Comparison of ENCODE assay signal across 8 cellular contexts in genomic region chr11:22920939-22921565, GRCh38.
DNase-seq lines count a peak whose midpoint lies in the region; ATAC-seq, FAIRE-seq and TF ChIP-seq lines count a peak whose summit lies in the region.

No MANE protein-coding gene starts in this region.

- peaks cover 9% of the 10 kb centered on the region for H3K4me1 Mint-ChIP-seq in nephron

- H4K20me1 ChIP-seq in endothelial cell of umbilical vein (replicated peaks; ENCODE audit: control insufficient read depth, extremely low read depth, insufficient read depth, low read length) = no peaks in the 10 kb centered on the region

- H3K9me1 ChIP-seq in endothelial cell of umbilical vein (replicated peaks; ENCODE audit: control insufficient read depth, extremely low read depth, insufficient read depth, low read length) = no peaks in the 10 kb centered on the region

- TF ChIP-seq POLR2A in A549 (IDR thresholded peaks at IDR 0.05; ENCODE audit: low read length) (no peak), endothelial cell of umbilical vein (IDR thresholded peaks at IDR 0.05; ENCODE audit: low read depth, low read length) (no peak)

- no peaks in the 10 kb centered on the region for H3K79me2 ChIP-seq in endothelial cell of umbilical vein (ENCODE audit: control insufficient read depth, insufficient read depth, low read length)

- peak; percentile 7 to 55 for DNase-seq in A549 (ENCODE audit: low read depth in 1 of 2, low spot score in 1 of 2)
- peak; percentile 61 for DNase-seq in GM03348 (ENCODE audit: low spot score)
- DNase-seq in HT1080 (ENCODE audit: low read depth) = peak; percentile 67
- peak; percentile 32 for DNase-seq in Panc1 (ENCODE audit: low read depth, low spot score)
- DNase-seq in endothelial cell of umbilical vein (ENCODE audit: low read depth, low spot score) = peak; percentile 65
- DNase-seq in activated CD4-positive, CD25-positive, alpha-beta regulatory T cell (lab: John Stamatoyannopoulos, UW) = no peak

- H3K27ac Mint-ChIP-seq in nephron = peak overlapping the region in 1 of 3 experiments; percentile 76

- TF ChIP-seq CTCF in A549 (IDR thresholded peaks at IDR 0.05) (peak; percentile 44), Panc1 (IDR thresholded peaks at IDR 0.05) (peak; percentile 83), endothelial cell of umbilical vein (IDR thresholded peaks at IDR 0.05; ENCODE audit: extremely low read depth in 1 of 2, insufficient read depth in 1 of 2, low read depth in 1 of 2, low read length in 2 of 2) (peak; percentile 74 to 84), nephron (IDR thresholded peaks at IDR 0.05; ENCODE audit: unreplicated experiment in 3 of 3) (peak; percentile 73 to 83 (median 76))

- TF ChIP-seq RAD21 in A549 (conservative IDR thresholded peaks at IDR 0.05 in 1 of 2, IDR thresholded peaks at IDR 0.05 in 1 of 2) = peak; percentile 27 to 37; a peak in 4 of 5 replicates

- ATAC-seq in A549 = peak; percentile 73 to 87; a peak in 5 of 6 replicates
- ATAC-seq in GM21825 (IDR thresholded peaks at IDR 0.05; ENCODE audit: unreplicated experiment) = peak; percentile 88
- ATAC-seq in Panc1 = peak; percentile 72

- no peak overlapping the region for H3K4me2 ChIP-seq in A549
- no peak overlapping the region for H3K4me2 ChIP-seq in endothelial cell of umbilical vein (ENCODE audit: insufficient read depth, low read length)

- no peak overlapping the region for H3K27ac ChIP-seq in A549
- no peak overlapping the region for H3K27ac ChIP-seq in Panc1 (ENCODE audit: low read length)
- no peak overlapping the region for H3K27ac ChIP-seq in endothelial cell of umbilical vein (ENCODE audit: insufficient read depth, low read depth, low read length)

- in situ Hi-C loops in Panc1 (cut with HindIII; ENCODE audit: low pct_unique_long_range_greater_than_20kb, low sequenced_read_pairs) = no loop called here

- H2AFZ ChIP-seq in endothelial cell of umbilical vein (ENCODE audit: low read depth, low read length) = no peak overlapping the region

- no peak overlapping the region for H3K4me3 Mint-ChIP-seq in nephron

- no peaks in the 10 kb centered on the region for H3K36me3 Mint-ChIP-seq in nephron (ENCODE audit: low read depth)

- H3K4me3 ChIP-seq in A549 (no peak overlapping the region), Panc1 (ENCODE audit: low read depth in 2 of 2, low read length in 2 of 2) (no peak overlapping the region), endothelial cell of umbilical vein (replicated peaks in 1 of 3; ENCODE audit: insufficient read depth in 1 of 3, low read depth in 1 of 3, low read length in 3 of 3) (no peak overlapping the region)

- intact Hi-C loops in Panc1 (cut with micrococcal nuclease; ENCODE audit: unreplicated experiment) = no loop called here
- intact Hi-C loops in endothelial cell of umbilical vein (cut with micrococcal nuclease) = loop anchor here (2.0 to 5.0 kb wide), 3 partner anchors 44 to 192 kb away; no protein-coding TSS in a partner anchor

- H3K9me3 ChIP-seq in A549 = no peaks in the 10 kb centered on the region
- no peaks in the 10 kb centered on the region for H3K9me3 ChIP-seq in Panc1 (ENCODE audit: control insufficient read depth, insufficient read depth, low read depth, low read length)
- H3K9me3 ChIP-seq in endothelial cell of umbilical vein (replicated peaks; ENCODE audit: control insufficient read depth, insufficient read depth, low read length) = no peaks in the 10 kb centered on the region

- H3K27me3 ChIP-seq in Panc1 (ENCODE audit: control insufficient read depth, insufficient read depth, low read length) (no peaks in the 10 kb centered on the region), endothelial cell of umbilical vein (ENCODE audit: control insufficient read depth in 2 of 2, insufficient read depth in 2 of 2, low read length in 2 of 2) (no peaks in the 10 kb centered on the region)

- no peaks in the 10 kb centered on the region for H3K27me3 Mint-ChIP-seq in nephron (ENCODE audit: low read depth)

- no peaks in the 10 kb centered on the region for H3K9me3 Mint-ChIP-seq in nephron

- TF ChIP-seq EP300 in A549 (IDR thresholded peaks at IDR 0.05) = no peak

- FAIRE-seq in A549 (lab: Jason Lieb, UNC) (no peak), endothelial cell of umbilical vein (lab: Jason Lieb, UNC) (peak; percentile 83)

- H3K4me1 ChIP-seq in A549 = no peaks in the 10 kb centered on the region
- H3K4me1 ChIP-seq in Panc1 (ENCODE audit: control insufficient read depth, insufficient read depth, low read length) = no peaks in the 10 kb centered on the region
- peaks cover 6% of the 10 kb centered on the region for H3K4me1 ChIP-seq in endothelial cell of umbilical vein (ENCODE audit: control insufficient read depth, extremely low read depth, insufficient read depth, low read length)

- dilution Hi-C loops in endothelial cell of umbilical vein (cut with MboI; ENCODE audit: extremely low pct_ligation_motif_present, low sequenced_read_pairs) = no loop called here

- CTCF ChIA-PET in A549 (lab: Yijun Ruan, JAX) = interaction anchor here (0.6 to 1.6 kb wide), 8 partner anchors 12 to 715 kb away, joined by 3 read pairs; no protein-coding TSS in a partner anchor
- CTCF ChIA-PET in Panc1 (lab: Charles Lee) = no interaction called here
- CTCF ChIA-PET in endothelial cell of umbilical vein (lab: Charles Lee) = interaction anchor here (0.5 to 2.1 kb wide), 9 partner anchors 11 to 1902 kb away, joined by 3 to 6 read pairs (median 3); no protein-coding TSS in a partner anchor

- BruUV-seq in Panc1 (replicated peaks; lab: Mats Ljungman, UMichigan) (no TSS peak), endothelial cell of umbilical vein (replicated peaks; lab: Mats Ljungman, UMichigan) (no TSS peak)

- H3K9ac ChIP-seq in endothelial cell of umbilical vein (replicated peaks; ENCODE audit: extremely low read depth, insufficient read depth, low read length) = no peak overlapping the region

- POLR2A ChIA-PET in A549 (lab: Yijun Ruan, JAX) (no interaction called here), Panc1 (lab: Charles Lee) (no interaction called here), endothelial cell of umbilical vein (lab: Charles Lee) (no interaction called here)

- 32% methylated on average over 5 of the region's 5 CpGs for WGBS in A549 (ENCODE audit: missing lambda C conversion rate)

- no peaks in the 10 kb centered on the region for H3K36me3 ChIP-seq in Panc1 (ENCODE audit: control insufficient read depth, insufficient read depth, low read length)
- H3K36me3 ChIP-seq in endothelial cell of umbilical vein (ENCODE audit: control insufficient read depth in 2 of 2, extremely low read depth in 1 of 2, insufficient read depth in 2 of 2, low read length in 2 of 2) = no peaks in the 10 kb centered on the region

TF ChIP-seq in A549, 52 proteins besides CTCF, POLR2A, EP300 and RAD21:
- TF ChIP-seq FOSL2 (IDR thresholded peaks at IDR 0.05) (no peak), FOSL2 (CRISPR knock-in tag; IDR thresholded peaks at IDR 0.05) (no peak), PBX3 (IDR thresholded peaks at IDR 0.05) (no peak), USF2 (IDR thresholded peaks at IDR 0.05) (no peak), SMC3 (IDR thresholded peaks at IDR 0.05) (no peak), MAFK (IDR thresholded peaks at IDR 0.05; ENCODE audit: partially characterized antibody) (no peak), CHD2 (IDR thresholded peaks at IDR 0.05; ENCODE audit: low read length, partially characterized antibody) (no peak)

TF ChIP-seq in endothelial cell of umbilical vein, 7 proteins besides CTCF, POLR2A, EP300 and RAD21:
- no peak for TF ChIP-seq JUN (IDR thresholded peaks at IDR 0.05; ENCODE audit: borderline replicate concordance, insufficient read depth, insufficient read length, low read depth)
- TF ChIP-seq MYC (IDR thresholded peaks at IDR 0.05; ENCODE audit: low read depth, low read length) = no peak
- TF ChIP-seq MAX (IDR thresholded peaks at IDR 0.05; ENCODE audit: insufficient read depth, insufficient read length) = no peak
- TF ChIP-seq EZH2 (IDR thresholded peaks at IDR 0.05; ENCODE audit: borderline replicate concordance, low read depth, low read length, severe bottlenecking) = no peak
- TF ChIP-seq POLR2AphosphoS5 (IDR thresholded peaks at IDR 0.05; ENCODE audit: insufficient read depth, low read depth, low read length) = no peak
- no peak for TF ChIP-seq FOS (IDR thresholded peaks at IDR 0.05; ENCODE audit: borderline replicate concordance, insufficient read depth, low read length)
- no peak for TF ChIP-seq GATA2 (IDR thresholded peaks at IDR 0.05; ENCODE audit: insufficient read depth, insufficient read length, low read depth, low read length)

Comparison
In these comparisons a context has a peak if more than half of its experiments do, and no peak if none do; other contexts are left out.
1. DNase-seq: peak in A549 (2 of 2), GM03348 (single experiment), HT1080 (single experiment), Panc1 (single experiment) and endothelial cell of umbilical vein (single experiment); none in activated CD4-positive, CD25-positive, alpha-beta regulatory T cell (0 of 4).
2. Peak in every context shown above with its lines, with median percentiles within 50 percentile points of each other: ATAC-seq and CTCF ChIP-seq.